In genomic region chr17:74049167-74049797, GRCh38 we compare ENCODE assay signal across 1 cellular context.
TF ChIP-seq lines count a peak whose summit lies in the region.

No MANE protein-coding gene starts in this region.

TF ChIP-seq in HEK293, 187 proteins besides CTCF, POLR2A, EP300 and RAD21 (continued from another document):
- TF ChIP-seq ZNF148 (tag by site-specific recombination; IDR thresholded peaks at IDR 0.05; ENCODE audit: borderline replicate concordance) (no peak), PRDM1 (tag by site-specific recombination; IDR thresholded peaks at IDR 0.05) (no peak)
